ENCODE assay signal across 8 cellular contexts in genomic region chr17:40314557-40314953, GRCh38. TPM values are rescaled to one million over a fixed set of nuclear protein-coding genes. Genes with fewer than 3 reads are reported as not detected.
A peak's percentile ranks its signal among the peaks of the same experiment; 100 is the strongest.
DNase-seq lines count a peak whose midpoint lies in the region; ATAC-seq and TF ChIP-seq lines count a peak whose summit lies in the region.

No MANE protein-coding gene starts in this region.

- intact Hi-C loops in transverse colon (cut with DNase I; ENCODE audit: low total_unique reads), result no loop called here

- TF ChIP-seq POLR2A in transverse colon (IDR thresholded peaks at IDR 0.05), result no peak

- in situ Hi-C loops in transverse colon (cut with MboI; ENCODE audit: low pct_ligation_motif_present in 1 of 4, low pct_unique_long_range_greater_than_20kb in 1 of 4, low sequenced_read_pairs in 3 of 4), result no loop called here

- peaks cover 73% of the 10 kb centered on the region for H3K4me1 ChIP-seq in osteoblast (ENCODE audit: insufficient read depth, low read length)
- peaks cover 73 to 89% (median 80%) of the 10 kb centered on the region in 4 donors for H3K4me1 ChIP-seq in transverse colon

- no peak overlapping the region for H2AFZ ChIP-seq in osteoblast (ENCODE audit: low read length)

- no peak for ATAC-seq in HG03378 (IDR thresholded peaks at IDR 0.05; ENCODE audit: unreplicated experiment)

- H3K9me3 ChIP-seq in osteoblast (ENCODE audit: low read depth, low read length) (no peaks in the 10 kb centered on the region), transverse colon (no peaks in the 10 kb centered on the region)

- H3K4me3 ChIP-seq in epithelial cell of proximal tubule (ENCODE audit: low read depth, low read length) (no peak overlapping the region), osteoblast (ENCODE audit: insufficient read depth, low read length) (no peak overlapping the region), transverse colon (no peak overlapping the region)

- peak overlapping the region; percentile 56 for H3K4me2 ChIP-seq in osteoblast (ENCODE audit: insufficient read depth, low read length)

- peaks cover 6% of the 10 kb centered on the region for H4K20me1 ChIP-seq in osteoblast (ENCODE audit: insufficient read depth, low read length)

- H3K36me3 ChIP-seq in osteoblast (ENCODE audit: insufficient read depth, low read length) (no peaks in the 10 kb centered on the region), transverse colon (no peaks in the 10 kb centered on the region)

- TF ChIP-seq CTCF in epithelial cell of proximal tubule (conservative IDR thresholded peaks at IDR 0.05; ENCODE audit: low read depth, low read length) (no peak), osteoblast (IDR thresholded peaks at IDR 0.05; ENCODE audit: extremely low read depth, low read depth, low read length) (no peak), transverse colon (IDR thresholded peaks at IDR 0.05) (no peak), GM10266 (IDR thresholded peaks at IDR 0.05; ENCODE audit: control insufficient read depth, insufficient read depth, low read depth, missing control alignments) (no peak)

- TF ChIP-seq EP300 in transverse colon (IDR thresholded peaks at IDR 0.05; ENCODE audit: low read depth), result no peak

- H3K27ac ChIP-seq in osteoblast (ENCODE audit: low read depth, low read length) (peak overlapping the region; percentile 77), transverse colon (peak overlapping the region in 2 of 4 donors; percentile 45 to 91)

- H3K79me2 ChIP-seq in osteoblast (ENCODE audit: insufficient read depth, low read length), result peaks cover 15% of the 10 kb centered on the region

- 28% methylated on average over 3 of the region's 3 CpGs; no CpG with 5 or more reads in 1 of the 2 donors for WGBS in transverse colon (ENCODE audit: low coverage in 1 of 2), 2 donors

- no peaks in the 10 kb centered on the region for H3K27me3 ChIP-seq in osteoblast (ENCODE audit: insufficient read depth, low read length)
- no peaks in the 10 kb centered on the region for H3K27me3 ChIP-seq in transverse colon

- DNase-seq in H4 (ENCODE audit: low spot score) (peak; percentile 98), NCI-H774 (lab: John Stamatoyannopoulos, UW) (peak; percentile 81), activated T-cell treated with anti-CD3 and anti-CD28 coated beads for 1 hour (ENCODE audit: low read depth) (peak; percentile 86), epithelial cell of proximal tubule (ENCODE audit: low read depth) (peak; percentile 82), osteoblast (ENCODE audit: insufficient read length, low spot score, missing footprints) (peak; percentile 97), transverse colon (peak; percentile 92), GM10266 (ENCODE audit: extremely low spot score) (no peak)

RNA-seq across cellular contexts. Expression of gene RARA, which starts 5.6 kb away (rescaled TPM):
- 17.7 and 19.7 TPM in 2 replicates for total RNA-seq in H4 (2014; rRNA removed; shearing (Covaris generic))
- total RNA-seq in epithelial cell of proximal tubule (19.5 and 21.9 TPM in 2 replicates), osteoblast (31.1 and 32.4 TPM in 2 replicates), transverse colon (100 to 1,000 TPM in 1 of 4 donors, 10 to 100 TPM in 3; 23.5 to 110 (median 49.1) TPM)

RNA-seq across cellular contexts. Expression of gene CDC6, which starts 26.9 kb away (rescaled TPM):
- total RNA-seq in H4 (2014; rRNA removed; shearing (Covaris generic)), result 48.0 and 62.5 TPM in 2 replicates
- total RNA-seq in epithelial cell of proximal tubule (49.2 and 66.5 TPM in 2 replicates), osteoblast (5.1 and 8.3 TPM in 2 replicates), transverse colon (1 to 10 TPM in 3 of 4 donors, not detected in 1; 1.6 to 3.2 (median 2.4) TPM)

RNA-seq across cellular contexts. Expression of gene GJD3, which starts 50.0 kb away (rescaled TPM):
- not detected in 2 replicates for total RNA-seq in H4 (2014; rRNA removed; shearing (Covaris generic))
- total RNA-seq in epithelial cell of proximal tubule, result 0.58 TPM in 1 of 2 replicates, not detected in the other
- 1.8 and 2.7 TPM in 2 replicates for total RNA-seq in osteoblast
- total RNA-seq in transverse colon, result not detected
